1 cellular context compared by ENCODE assay signal in genomic region chr2:207067476-207067875, GRCh38.
TF ChIP-seq lines count a peak whose summit lies in the region.

No MANE protein-coding gene starts in this region.

TF ChIP-seq in endothelial cell of umbilical vein, 7 proteins besides CTCF, POLR2A, EP300 and RAD21:
- no peak for TF ChIP-seq JUN (IDR thresholded peaks at IDR 0.05; ENCODE audit: borderline replicate concordance, insufficient read depth, insufficient read length, low read depth)
- no peak for TF ChIP-seq FOS (IDR thresholded peaks at IDR 0.05; ENCODE audit: borderline replicate concordance, insufficient read depth, low read length)
- no peak for TF ChIP-seq EZH2 (IDR thresholded peaks at IDR 0.05; ENCODE audit: borderline replicate concordance, low read depth, low read length, severe bottlenecking)
- TF ChIP-seq POLR2AphosphoS5 (IDR thresholded peaks at IDR 0.05; ENCODE audit: insufficient read depth, low read depth, low read length) = peak; percentile 60
- TF ChIP-seq MAX (IDR thresholded peaks at IDR 0.05; ENCODE audit: insufficient read depth, insufficient read length) = no peak
- TF ChIP-seq MYC (IDR thresholded peaks at IDR 0.05; ENCODE audit: low read depth, low read length) = no peak
- TF ChIP-seq GATA2 (IDR thresholded peaks at IDR 0.05; ENCODE audit: insufficient read depth, insufficient read length, low read depth, low read length) = peak; percentile 83
TF ChIP-seq in endothelial cell of umbilical vein: peak in this region for 2.
